23 cellular contexts compared by ENCODE assay signal in genomic region chr16:16113076-16113475, GRCh38.
DNase-seq lines count a peak whose midpoint lies in the region; ATAC-seq, FAIRE-seq and TF ChIP-seq lines count a peak whose summit lies in the region.
"Had no signal": no experiment of that assay in that cellular context is flagged by ENCODE, and none has a peak within 500 bp of the region (broad histone marks: within the 10 kb centered on the region; RNA-seq: fewer than 3 reads in every experiment).

No MANE protein-coding gene starts in this region.

- no peaks in the 10 kb centered on the region for H3K79me2 ChIP-seq in HepG2 (ENCODE audit: insufficient read depth, low read length)
- H3K79me2 ChIP-seq in K562 (ENCODE audit: control insufficient read depth, insufficient read depth, low read length): no peaks in the 10 kb centered on the region

- CTCF ChIA-PET in activated naive CD4-positive, alpha-beta T cell treated with anti-CD3 and anti-CD28 coated beads, Interleukin-2, amount 10 ng/mL, durations not matched to agents 7 days and 5 days (lab: Charles Lee): no interaction called here
- CTCF ChIA-PET in HepG2 (lab: Yijun Ruan, JAX; ENCODE audit: low intra/inter-chr PET ratio, low total read pairs) (no interaction called here), K562 (lab: Yijun Ruan, JAX; ENCODE audit: low intra/inter-chr PET ratio) (no interaction called here)

- TF ChIP-seq POLR2A in HepG2 (IDR thresholded peaks at IDR 0.05; ENCODE audit: insufficient read depth in 1 of 2, low read depth in 2 of 2, low read length in 2 of 2): no peak
- no peak for TF ChIP-seq POLR2A in right lobe of liver (IDR thresholded peaks at IDR 0.05)
- no peak for TF ChIP-seq POLR2A in K562 (conservative IDR thresholded peaks at IDR 0.05)

- in situ Hi-C loops in HepG2 (cut with HindIII; ENCODE audit: extremely low pct_ligation_motif_present, low pct_unique_long_range_greater_than_20kb): no loop called here
- in situ Hi-C loops in K562 (cut with MboI): no loop called here

- no peak for ATAC-seq in HepG2
- ATAC-seq in right lobe of liver: no peak
- ATAC-seq in K562: no peak

- peaks cover 77% of the 10 kb centered on the region for H3K36me3 Mint-ChIP-seq in activated naive CD4-positive, alpha-beta T cell treated with anti-CD3 and anti-CD28 coated beads, Interleukin-2, amount 10 ng/mL, durations not matched to agents 7 days and 5 days

- H2AFZ ChIP-seq in HepG2 (ENCODE audit: low read length): no peak overlapping the region
- no peak overlapping the region for H2AFZ ChIP-seq in K562 (ENCODE audit: low read depth, low read length)

- no peaks in the 10 kb centered on the region for H3K27me3 ChIP-seq in HepG2 (ENCODE audit: control insufficient read depth in 1 of 2, insufficient read depth in 2 of 2, low read length in 2 of 2)
- no peaks in the 10 kb centered on the region for H3K27me3 ChIP-seq in right lobe of liver
- H3K27me3 ChIP-seq in K562 (ENCODE audit: control insufficient read depth in 2 of 2, insufficient read depth in 2 of 2, low read length in 2 of 2): no peaks in the 10 kb centered on the region
- H3K27me3 ChIP-seq: BE2C, BLaER1 had no signal

- H3K4me1 ChIP-seq in HepG2 (ENCODE audit: insufficient read depth, low read length): no peaks in the 10 kb centered on the region
- no peaks in the 10 kb centered on the region for H3K4me1 ChIP-seq in right lobe of liver
- H3K4me1 ChIP-seq in K562 (replicated peaks in 1 of 2; ENCODE audit: control insufficient read depth in 2 of 2, insufficient read depth in 2 of 2, low read length in 2 of 2): no peaks in the 10 kb centered on the region
- H3K4me1 ChIP-seq: BE2C, BLaER1 had no signal

- DNase-seq in activated naive CD4-positive, alpha-beta T cell treated with anti-CD3 and anti-CD28 coated beads, Interleukin-2, amount 10 ng/mL, durations not matched to agents 7 days and 5 days: no peak
- no peak for DNase-seq in activated naive CD4-positive, alpha-beta T cell treated with anti-CD3 and anti-CD28 coated beads, Interleukin-2, amount 50 U/mL, for 16 hours
- DNase-seq in HepG2 (ENCODE audit: low spot score): no peak
- no peak for DNase-seq in right lobe of liver
- no peak for DNase-seq in K562 (ENCODE audit: extremely low read depth in 1 of 4, low spot score in 3 of 4)
- DNase-seq in activated effector memory CD4-positive, alpha-beta T cell treated with Interleukin-2 at 50 U/mL for 16 hours: no peak
- DNase-seq: ACHN; BE2C; C1 segment of cervical spinal cord; Calu3; CD4-positive, alpha-beta memory T cell; CD4-positive, CD25-positive, alpha-beta regulatory T cell; CD8-positive, alpha-beta memory T cell; COR-L47; DMS79 treated with DMSO at 0.1 percent for 48 hours; GF-D8 had no signal

- H3K4me3 Mint-ChIP-seq in activated naive CD4-positive, alpha-beta T cell treated with anti-CD3 and anti-CD28 coated beads, Interleukin-2, amount 10 ng/mL, durations not matched to agents 7 days and 5 days: no peak overlapping the region
- H3K4me3 Mint-ChIP-seq: CD14-positive monocyte; CD4-positive, alpha-beta memory T cell; CD8-positive, alpha-beta memory T cell had no signal

- H3K36me3 ChIP-seq in HepG2 (replicated peaks in 1 of 2; ENCODE audit: control insufficient read depth in 1 of 2, insufficient read depth in 2 of 2, low read length in 2 of 2) (peaks cover 49 to 79% of the 10 kb centered on the region in 2 experiments), right lobe of liver (peaks cover 0 to 2% (median 0%) of the 10 kb centered on the region in 4 donors), K562 (ENCODE audit: control insufficient read depth, insufficient read depth, low read length) (peaks cover 89% of the 10 kb centered on the region)

- H3K9me1 ChIP-seq in K562 (ENCODE audit: control insufficient read depth, insufficient read depth, low read length): no peaks in the 10 kb centered on the region

- TF ChIP-seq EP300 in HepG2 (IDR thresholded peaks at IDR 0.05; ENCODE audit: low read depth in 2 of 2, low read length in 2 of 2) (no peak), HepG2 (CRISPR knock-in tag; IDR thresholded peaks at IDR 0.05; ENCODE audit: borderline replicate concordance) (no peak), K562 (IDR thresholded peaks at IDR 0.05; ENCODE audit: low read length) (no peak)

- H3K27me3 Mint-ChIP-seq in activated naive CD4-positive, alpha-beta T cell treated with anti-CD3 and anti-CD28 coated beads, Interleukin-2, amount 10 ng/mL, durations not matched to agents 7 days and 5 days: no peaks in the 10 kb centered on the region
- H3K27me3 Mint-ChIP-seq: CD4-positive, alpha-beta memory T cell; CD4-positive, CD25-positive, alpha-beta regulatory T cell; CD8-positive, alpha-beta memory T cell had no signal

- FAIRE-seq in HepG2 (lab: Jason Lieb, UNC) (no peak), K562 (lab: Jason Lieb, UNC) (no peak)
- FAIRE-seq: D721Med, G401.6, GM12891, GM19239 had no signal

- intact Hi-C loops in HepG2 (cut with micrococcal nuclease; ENCODE audit: unreplicated experiment) (no loop called here), right lobe of liver (cut with DNase I) (no loop called here), K562 (cut with micrococcal nuclease) (no loop called here)

- TF ChIP-seq CTCF in HepG2 (CRISPR knock-in tag; IDR thresholded peaks at IDR 0.05) (no peak), right lobe of liver (IDR thresholded peaks at IDR 0.05) (no peak), K562 (IDR thresholded peaks at IDR 0.05 in 2 of 3, conservative IDR thresholded peaks at IDR 0.05 in 1 of 3; ENCODE audit: insufficient read depth in 2 of 3, low read depth in 1 of 3, low read length in 3 of 3) (no peak)

- peak overlapping the region; percentile 28 for H3K27ac Mint-ChIP-seq in activated naive CD4-positive, alpha-beta T cell treated with anti-CD3 and anti-CD28 coated beads, Interleukin-2, amount 10 ng/mL, durations not matched to agents 7 days and 5 days
- H3K27ac Mint-ChIP-seq: CD14-positive monocyte; CD4-positive, CD25-positive, alpha-beta regulatory T cell had no signal

- WGBS in HepG2 (ENCODE audit: low lambda C conversion rate): 96% methylated on average over 8 of the region's 8 CpGs
- WGBS in right lobe of liver (ENCODE audit: insufficient coverage, low coverage, low lambda C conversion rate, missing lambda C conversion rate): 84% methylated on average over 8 of the region's 8 CpGs
- 89% methylated on average over 8 of the region's 8 CpGs for WGBS in K562 (ENCODE audit: insufficient coverage, low coverage, missing lambda C conversion rate)

- TF ChIP-seq RAD21 in HepG2 (CRISPR knock-in tag; IDR thresholded peaks at IDR 0.05) (no peak), K562 (CRISPR knock-in tag; conservative IDR thresholded peaks at IDR 0.05 in 1 of 2, IDR thresholded peaks at IDR 0.05 in 1 of 2) (no peak)

- H3K27ac ChIP-seq in HepG2 (ENCODE audit: extremely low read length, insufficient read depth, low read length) (no peak overlapping the region), right lobe of liver (no peak overlapping the region), K562 (ENCODE audit: extremely low read depth, low read depth, low read length) (no peak overlapping the region)
- H3K27ac ChIP-seq: 22Rv1, BLaER1 had no signal

- BruUV-seq in HepG2 (replicated peaks; lab: Mats Ljungman, UMichigan) (no TSS peak), K562 (replicated peaks; lab: Mats Ljungman, UMichigan) (no TSS peak)

- H3K4me2 ChIP-seq in HepG2 (ENCODE audit: low read depth, low read length) (no peak overlapping the region), K562 (ENCODE audit: insufficient read depth, low read length) (no peak overlapping the region)
- H3K4me2 ChIP-seq: BLaER1 had no signal

- peaks cover 12% of the 10 kb centered on the region for H3K9me3 Mint-ChIP-seq in activated naive CD4-positive, alpha-beta T cell treated with anti-CD3 and anti-CD28 coated beads, Interleukin-2, amount 10 ng/mL, durations not matched to agents 7 days and 5 days

- H3K9me3 ChIP-seq in HepG2 (ENCODE audit: low read length) (peaks cover 2% of the 10 kb centered on the region; the same call in 1 of the 2 replicates), right lobe of liver (no peaks in the 10 kb centered on the region), K562 (replicated peaks; ENCODE audit: control insufficient read depth, insufficient read depth, low read depth, low read length) (peaks cover 16% of the 10 kb centered on the region)
- H3K9me3 ChIP-seq: BE2C had no signal

- H3K9ac ChIP-seq in HepG2 (ENCODE audit: insufficient read depth, low read depth, low read length) (no peak overlapping the region), K562 (ENCODE audit: insufficient read depth in 1 of 2, low read depth in 2 of 2, low read length in 2 of 2) (no peak overlapping the region)
- H3K9ac ChIP-seq: BLaER1 had no signal

- H3K4me1 Mint-ChIP-seq in activated naive CD4-positive, alpha-beta T cell treated with anti-CD3 and anti-CD28 coated beads, Interleukin-2, amount 10 ng/mL, durations not matched to agents 7 days and 5 days: no peaks in the 10 kb centered on the region
- H3K4me1 Mint-ChIP-seq: CD14-positive monocyte; CD4-positive, alpha-beta memory T cell; CD4-positive, CD25-positive, alpha-beta regulatory T cell; CD8-positive, alpha-beta memory T cell had no signal

- H3K4me3 ChIP-seq in HepG2 (replicated peaks in 1 of 3; ENCODE audit: insufficient read depth in 1 of 3, low read depth in 2 of 3, low read length in 3 of 3) (no peak overlapping the region), right lobe of liver (no peak overlapping the region), K562 (no peak overlapping the region)
- H3K4me3 ChIP-seq: BLaER1 had no signal

- POLR2A ChIA-PET in HepG2 (lab: Yijun Ruan, JAX) (no interaction called here), K562 (lab: Yijun Ruan, JAX) (interaction anchor here (1.1 kb wide), 1 partner anchor 9 kb away, joined by 5 read pairs; no protein-coding TSS in a partner anchor)

- no peaks in the 10 kb centered on the region for H4K20me1 ChIP-seq in HepG2 (ENCODE audit: insufficient read depth, low read length)
- H4K20me1 ChIP-seq in K562 (replicated peaks; ENCODE audit: control insufficient read depth, insufficient read depth, low read length): no peaks in the 10 kb centered on the region

TF ChIP-seq in K562, 482 proteins besides CTCF, POLR2A, EP300 and RAD21:
- peak; percentile 56 for TF ChIP-seq ZFP36 (IDR thresholded peaks at IDR 0.05; ENCODE audit: low read depth, low read length, partially characterized antibody)
- TF ChIP-seq, protein P1, sequence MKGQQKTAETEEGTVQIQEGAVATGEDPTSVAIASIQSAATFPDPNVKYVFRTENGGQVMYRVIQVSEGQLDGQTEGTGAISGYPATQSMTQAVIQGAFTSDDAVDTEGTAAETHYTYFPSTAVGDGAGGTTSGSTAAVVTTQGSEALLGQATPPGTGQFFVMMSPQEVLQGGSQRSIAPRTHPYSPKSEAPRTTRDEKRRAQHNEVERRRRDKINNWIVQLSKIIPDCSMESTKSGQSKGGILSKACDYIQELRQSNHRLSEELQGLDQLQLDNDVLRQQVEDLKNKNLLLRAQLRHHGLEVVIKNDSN (CRISPR knock-in tag; IDR thresholded peaks at IDR 0.05): no peak
